ENCODE assay signal across 19 cellular contexts in genomic region chr2:74767618-74768017, GRCh38.
DNase-seq lines count a peak whose midpoint lies in the region; ATAC-seq, FAIRE-seq and TF ChIP-seq lines count a peak whose summit lies in the region.
"Had no signal": no experiment of that assay in that cellular context is flagged by ENCODE, and none has a peak within 500 bp of the region (broad histone marks: within the 10 kb centered on the region; RNA-seq: fewer than 3 reads in every experiment).

No MANE protein-coding gene starts in this region.

- H4K20me1 ChIP-seq in HepG2 (ENCODE audit: insufficient read depth, low read length), result no peaks in the 10 kb centered on the region

- H3K4me2 ChIP-seq in HepG2 (ENCODE audit: low read depth, low read length), result peak overlapping the region; percentile 48
- H3K4me2 ChIP-seq: GM23338, KMS-11 had no signal

- no peaks in the 10 kb centered on the region for H3K9me3 ChIP-seq in HepG2 (ENCODE audit: low read length)
- no peaks in the 10 kb centered on the region for H3K9me3 ChIP-seq in right lobe of liver
- H3K9me3 ChIP-seq: MG63 had no signal

- no peaks in the 10 kb centered on the region for H3K79me2 ChIP-seq in HepG2 (ENCODE audit: insufficient read depth, low read length)

- TF ChIP-seq CTCF in HepG2 (CRISPR knock-in tag; IDR thresholded peaks at IDR 0.05), result no peak
- TF ChIP-seq CTCF in right lobe of liver (IDR thresholded peaks at IDR 0.05), result no peak
- TF ChIP-seq CTCF in kidney epithelial cell (IDR thresholded peaks at IDR 0.05; ENCODE audit: insufficient read depth, low read length, poor library complexity, severe bottlenecking), result no peak

- DNase-seq in HepG2 (ENCODE audit: low spot score) (peak; percentile 83), right lobe of liver (no peak), kidney epithelial cell (ENCODE audit: low read depth) (peak; percentile 16), renal cortical epithelial cell (ENCODE audit: low read depth) (peak; percentile 71), NCI-H146 treated with DMSO at 0.1 percent for 48 hours (lab: John Stamatoyannopoulos, UW; ENCODE audit: unreplicated experiment) (no peak), NCI-H774 (lab: John Stamatoyannopoulos, UW) (no peak), NCI-H1105 treated with DMSO at 0.1 percent for 48 hours (lab: John Stamatoyannopoulos, UW) (no peak)
- DNase-seq: 8988T, DMS53, MG63, NCI-H1092 treated with DMSO at 0.1 percent for 48 hours, NCI-H187, NCI-H69 had no signal

- in situ Hi-C loops in HepG2 (cut with HindIII; ENCODE audit: extremely low pct_ligation_motif_present, low pct_unique_long_range_greater_than_20kb), result no loop called here

- H3K9ac ChIP-seq in HepG2 (ENCODE audit: insufficient read depth, low read depth, low read length), result no peak overlapping the region
- H3K9ac ChIP-seq: KMS-11 had no signal

- H2AFZ ChIP-seq in HepG2 (ENCODE audit: low read length), result no peak overlapping the region
- H2AFZ ChIP-seq: GM23338 had no signal

- TF ChIP-seq POLR2A in HepG2 (IDR thresholded peaks at IDR 0.05; ENCODE audit: insufficient read depth in 1 of 2, low read depth in 2 of 2, low read length in 2 of 2) (no peak), right lobe of liver (IDR thresholded peaks at IDR 0.05) (no peak)

- H3K4me1 ChIP-seq in HepG2 (ENCODE audit: insufficient read depth, low read length) (peaks cover 63% of the 10 kb centered on the region), right lobe of liver (peaks cover 0 to 2% (median 0%) of the 10 kb centered on the region in 4 donors)

- no peak for FAIRE-seq in HepG2 (lab: Jason Lieb, UNC)
- FAIRE-seq: GM12878, GM19239 had no signal

- intact Hi-C loops in HepG2 (cut with micrococcal nuclease; ENCODE audit: unreplicated experiment) (no loop called here), right lobe of liver (cut with DNase I) (no loop called here)

- POLR2A ChIA-PET in HepG2 (lab: Yijun Ruan, JAX), result no interaction called here

- peak in 1 of 2 experiments; percentile 47; a peak in 1 of 4 replicates for TF ChIP-seq EP300 in HepG2 (IDR thresholded peaks at IDR 0.05; ENCODE audit: low read depth in 2 of 2, low read length in 2 of 2)
- TF ChIP-seq EP300 in HepG2 (CRISPR knock-in tag; IDR thresholded peaks at IDR 0.05; ENCODE audit: borderline replicate concordance), result peak; percentile 43; the same call in 1 of the 2 replicates

- CTCF ChIA-PET in HepG2 (lab: Yijun Ruan, JAX; ENCODE audit: low intra/inter-chr PET ratio, low total read pairs), result no interaction called here

- TF ChIP-seq RAD21 in HepG2 (CRISPR knock-in tag; IDR thresholded peaks at IDR 0.05), result no peak

- no peaks in the 10 kb centered on the region for H3K27me3 ChIP-seq in HepG2 (ENCODE audit: control insufficient read depth in 1 of 2, insufficient read depth in 2 of 2, low read length in 2 of 2)
- H3K27me3 ChIP-seq in right lobe of liver, result no peaks in the 10 kb centered on the region
- H3K27me3 ChIP-seq in kidney epithelial cell (ENCODE audit: control insufficient read depth, insufficient read depth, low read length), result no peaks in the 10 kb centered on the region
- H3K27me3 ChIP-seq: MG63 had no signal

- H3K4me3 ChIP-seq in HepG2 (replicated peaks in 1 of 3; ENCODE audit: insufficient read depth in 1 of 3, low read depth in 2 of 3, low read length in 3 of 3) (no peak overlapping the region), right lobe of liver (no peak overlapping the region), kidney epithelial cell (ENCODE audit: low read depth, low read length) (no peak overlapping the region)
- H3K4me3 ChIP-seq: GM12878, GM23338, MG63 had no signal

- BruUV-seq in HepG2 (replicated peaks; lab: Mats Ljungman, UMichigan), result no TSS peak

- WGBS in HepG2 (ENCODE audit: low lambda C conversion rate), result 64% methylated on average over 2 of the region's 2 CpGs
- 57% methylated on average over 2 of the region's 2 CpGs for WGBS in right lobe of liver (ENCODE audit: insufficient coverage, low coverage, low lambda C conversion rate, missing lambda C conversion rate)

- no peak overlapping the region for H3K27ac ChIP-seq in HepG2 (ENCODE audit: extremely low read length, insufficient read depth, low read length)
- no peak overlapping the region for H3K27ac ChIP-seq in right lobe of liver
- H3K27ac ChIP-seq: C4-2B, KMS-11 had no signal

- no peaks in the 10 kb centered on the region for H3K36me3 ChIP-seq in HepG2 (replicated peaks in 1 of 2; ENCODE audit: control insufficient read depth in 1 of 2, insufficient read depth in 2 of 2, low read length in 2 of 2)
- no peaks in the 10 kb centered on the region for H3K36me3 ChIP-seq in right lobe of liver
- H3K36me3 ChIP-seq in kidney epithelial cell (ENCODE audit: control insufficient read depth, insufficient read depth, low read length), result no peaks in the 10 kb centered on the region
- H3K36me3 ChIP-seq: MG63 had no signal

- ATAC-seq in HepG2, result no peak; the same call in 2 of the 3 replicates
- no peak for ATAC-seq in right lobe of liver
- ATAC-seq in GM18520 (IDR thresholded peaks at IDR 0.05; ENCODE audit: unreplicated experiment), result no peak
- ATAC-seq: GM12878, GM23338 had no signal

TF ChIP-seq in HepG2, 621 proteins besides CTCF, POLR2A, EP300 and RAD21 (continues in another document):
- TF ChIP-seq, protein P1, sequence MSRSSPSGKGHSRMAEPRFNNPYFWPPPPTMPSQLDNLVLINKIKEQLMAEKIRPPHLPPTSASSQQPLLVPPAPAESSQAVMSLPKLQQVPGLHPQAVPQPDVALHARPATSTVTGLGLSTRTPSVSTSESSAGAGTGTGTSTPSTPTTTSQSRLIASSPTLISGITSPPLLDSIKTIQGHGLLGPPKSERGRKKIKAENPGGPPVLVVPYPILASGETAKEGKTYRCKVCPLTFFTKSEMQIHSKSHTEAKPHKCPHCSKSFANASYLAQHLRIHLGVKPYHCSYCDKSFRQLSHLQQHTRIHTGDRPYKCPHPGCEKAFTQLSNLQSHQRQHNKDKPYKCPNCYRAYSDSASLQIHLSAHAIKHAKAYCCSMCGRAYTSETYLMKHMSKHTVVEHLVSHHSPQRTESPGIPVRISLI (CRISPR knock-in tag; IDR thresholded peaks at IDR 0.05; ENCODE audit: borderline replicate concordance), result no peak
- TF ChIP-seq ZNF558 (CRISPR knock-in tag; IDR thresholded peaks at IDR 0.05; ENCODE audit: borderline replicate concordance), result no peak
- TF ChIP-seq POLR2G (IDR thresholded peaks at IDR 0.05; ENCODE audit: low read depth, low read length), result no peak
- TF ChIP-seq ZFP36 (IDR thresholded peaks at IDR 0.05; ENCODE audit: borderline replicate concordance, low read depth, low read length, partially characterized antibody), result no peak
- no peak for TF ChIP-seq ZNF788 (CRISPR knock-in tag; IDR thresholded peaks at IDR 0.05; ENCODE audit: borderline replicate concordance)
- TF ChIP-seq TEAD3 (CRISPR knock-in tag; optimal IDR thresholded peaks at IDR 0.05; ENCODE audit: borderline replicate concordance), result peak; percentile 49
- TF ChIP-seq, protein P2, sequence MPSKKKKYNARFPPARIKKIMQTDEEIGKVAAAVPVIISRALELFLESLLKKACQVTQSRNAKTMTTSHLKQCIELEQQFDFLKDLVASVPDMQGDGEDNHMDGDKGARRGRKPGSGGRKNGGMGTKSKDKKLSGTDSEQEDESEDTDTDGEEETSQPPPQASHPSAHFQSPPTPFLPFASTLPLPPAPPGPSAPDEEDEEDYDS (CRISPR knock-in tag; IDR thresholded peaks at IDR 0.05), result 0 out of 2 replicates have a peak, but pooled peaks have one; percentile 36
- no peak for TF ChIP-seq ZNF101 (CRISPR knock-in tag; IDR thresholded peaks at IDR 0.05; ENCODE audit: borderline replicate concordance, low read depth)
- TF ChIP-seq, protein P3, sequence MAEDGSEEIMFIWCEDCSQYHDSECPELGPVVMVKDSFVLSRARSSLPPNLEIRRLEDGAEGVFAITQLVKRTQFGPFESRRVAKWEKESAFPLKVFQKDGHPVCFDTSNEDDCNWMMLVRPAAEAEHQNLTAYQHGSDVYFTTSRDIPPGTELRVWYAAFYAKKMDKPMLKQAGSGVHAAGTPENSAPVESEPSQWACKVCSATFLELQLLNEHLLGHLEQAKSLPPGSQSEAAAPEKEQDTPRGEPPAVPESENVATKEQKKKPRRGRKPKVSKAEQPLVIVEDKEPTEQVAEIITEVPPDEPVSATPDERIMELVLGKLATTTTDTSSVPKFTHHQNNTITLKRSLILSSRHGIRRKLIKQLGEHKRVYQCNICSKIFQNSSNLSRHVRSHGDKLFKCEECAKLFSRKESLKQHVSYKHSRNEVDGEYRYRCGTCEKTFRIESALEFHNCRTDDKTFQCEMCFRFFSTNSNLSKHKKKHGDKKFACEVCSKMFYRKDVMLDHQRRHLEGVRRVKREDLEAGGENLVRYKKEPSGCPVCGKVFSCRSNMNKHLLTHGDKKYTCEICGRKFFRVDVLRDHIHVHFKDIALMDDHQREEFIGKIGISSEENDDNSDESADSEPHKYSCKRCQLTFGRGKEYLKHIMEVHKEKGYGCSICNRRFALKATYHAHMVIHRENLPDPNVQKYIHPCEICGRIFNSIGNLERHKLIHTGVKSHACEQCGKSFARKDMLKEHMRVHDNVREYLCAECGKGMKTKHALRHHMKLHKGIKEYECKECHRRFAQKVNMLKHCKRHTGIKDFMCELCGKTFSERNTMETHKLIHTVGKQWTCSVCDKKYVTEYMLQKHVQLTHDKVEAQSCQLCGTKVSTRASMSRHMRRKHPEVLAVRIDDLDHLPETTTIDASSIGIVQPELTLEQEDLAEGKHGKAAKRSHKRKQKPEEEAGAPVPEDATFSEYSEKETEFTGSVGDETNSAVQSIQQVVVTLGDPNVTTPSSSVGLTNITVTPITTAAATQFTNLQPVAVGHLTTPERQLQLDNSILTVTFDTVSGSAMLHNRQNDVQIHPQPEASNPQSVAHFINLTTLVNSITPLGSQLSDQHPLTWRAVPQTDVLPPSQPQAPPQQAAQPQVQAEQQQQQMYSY (CRISPR knock-in tag; IDR thresholded peaks at IDR 0.05), result 0 out of 2 replicates have a peak, but pooled peaks have one; percentile 28
- no peak for TF ChIP-seq NR2F1 (CRISPR knock-in tag; IDR thresholded peaks at IDR 0.05)
- no peak for TF ChIP-seq KAT7 (CRISPR knock-in tag; IDR thresholded peaks at IDR 0.05; ENCODE audit: borderline replicate concordance)
- TF ChIP-seq PITX1 (CRISPR knock-in tag; IDR thresholded peaks at IDR 0.05), result no peak
- TF ChIP-seq NR2C2 (CRISPR knock-in tag; IDR thresholded peaks at IDR 0.05; ENCODE audit: borderline replicate concordance), result no peak
- no peak for TF ChIP-seq ERF (CRISPR knock-in tag; IDR thresholded peaks at IDR 0.05)
- TF ChIP-seq CHD2 (IDR thresholded peaks at IDR 0.05; ENCODE audit: low read depth, low read length), result no peak
- TF ChIP-seq PRMT3 (CRISPR knock-in tag; IDR thresholded peaks at IDR 0.05; ENCODE audit: borderline replicate concordance, low read depth), result no peak
- TF ChIP-seq ZNF709 (CRISPR knock-in tag; IDR thresholded peaks at IDR 0.05), result no peak
- TF ChIP-seq ZNF775 (CRISPR knock-in tag; IDR thresholded peaks at IDR 0.05; ENCODE audit: borderline replicate concordance), result no peak
- no peak for TF ChIP-seq EHMT2 (IDR thresholded peaks at IDR 0.05; ENCODE audit: borderline replicate concordance, low read depth, low read length)

Comparison
In these comparisons a context has a peak if more than half of its experiments do, and no peak if none do; other contexts are left out.
1. DNase-seq: peak in HepG2 (single experiment), kidney epithelial cell (single experiment) and renal cortical epithelial cell (single experiment); none in right lobe of liver (0 of 3), NCI-H146 treated with DMSO at 0.1 percent for 48 hours (single experiment), NCI-H774 (single experiment) and NCI-H1105 treated with DMSO at 0.1 percent for 48 hours (single experiment).